Comparison of ENCODE assay signal across 8 cellular contexts in genomic region chr1:21909787-21910503, GRCh38. TPM values are rescaled to one million over a fixed set of nuclear protein-coding genes. Genes with fewer than 3 reads are reported as not detected.
DNase-seq lines count a peak whose midpoint lies in the region; ATAC-seq and TF ChIP-seq lines count a peak whose summit lies in the region.

No MANE protein-coding gene starts in this region.

- H2BK12ac ChIP-seq in H9 (ENCODE audit: insufficient read length, low read depth, low read length): no peak overlapping the region

- no peak overlapping the region for H3K9ac ChIP-seq in H9 (ENCODE audit: extremely low read depth, insufficient read length, low read length)

- no peaks in the 10 kb centered on the region for H3K9me3 ChIP-seq in H9 (ENCODE audit: control insufficient read depth, low read depth, low read length)

- no peak overlapping the region for H3K4ac ChIP-seq in H9 (ENCODE audit: low read depth, low read length)

- no peaks in the 10 kb centered on the region for H3K27me3 Mint-ChIP-seq in H9 (ENCODE audit: low read depth)

- H3T11ph ChIP-seq in H9 (ENCODE audit: low read length): no peak overlapping the region

- no peak for TF ChIP-seq CTCF in H9 (conservative IDR thresholded peaks at IDR 0.05)

- no peak overlapping the region for H2BK15ac ChIP-seq in H9 (ENCODE audit: low read depth, low read length)

- H3K56ac ChIP-seq in H9 (ENCODE audit: insufficient read length, low read depth, low read length): no peak overlapping the region

- peaks cover 43 to 63% of the 10 kb centered on the region in 2 experiments for H3K4me1 Mint-ChIP-seq in H9

- intact Hi-C loops in left cardiac atrium (cut with DNase I): no loop called here

- 0 out of 2 replicates have a peak overlapping the region, but pooled peaks have one; percentile 20 for H3K14ac ChIP-seq in H9 (ENCODE audit: insufficient read depth, low read length)

- H3K36me3 Mint-ChIP-seq in H9 (ENCODE audit: insufficient read depth in 1 of 3, low read depth in 3 of 3): peaks cover 0 to 2% (median 0%) of the 10 kb centered on the region in 3 experiments; a peak in 3 of 7 replicates

- no peak overlapping the region for H3K18ac ChIP-seq in H9 (ENCODE audit: insufficient read length, low read depth, low read length)

- no peak overlapping the region for H3K27ac ChIP-seq in H9 (ENCODE audit: insufficient read length, low read depth, low read length)

- no peaks in the 10 kb centered on the region for H4K20me1 ChIP-seq in H9 (ENCODE audit: control insufficient read depth, insufficient read depth, insufficient read length)

- H3K4me3 Mint-ChIP-seq in H9: peak overlapping the region in 1 of 2 experiments; percentile 25; a peak in 1 of 5 replicates

- no peak overlapping the region for H3K4me2 ChIP-seq in H9 (ENCODE audit: insufficient read depth, insufficient read length, low read length)

- peak; percentile 24 to 43 for ATAC-seq in left cardiac atrium
- no peak for ATAC-seq in HG03159 (IDR thresholded peaks at IDR 0.05; ENCODE audit: unreplicated experiment)
- ATAC-seq in GM18861 (IDR thresholded peaks at IDR 0.05; ENCODE audit: unreplicated experiment): no peak
- no peak for ATAC-seq in GM21381 (IDR thresholded peaks at IDR 0.05; ENCODE audit: unreplicated experiment)

- H3K23me2 ChIP-seq in H9 (ENCODE audit: insufficient read length, low read depth, low read length, poor library complexity, severe bottlenecking): no peaks in the 10 kb centered on the region

- H2BK120ac ChIP-seq in H9 (ENCODE audit: low read depth, low read length, poor library complexity, severe bottlenecking): no peak overlapping the region

- no peaks in the 10 kb centered on the region for H3K27me3 ChIP-seq in H9 (ENCODE audit: insufficient read depth, low read length)

- no CpG with 5 or more reads among the region's 9 CpGs for WGBS in H9 (ENCODE audit: extremely low coverage, insufficient read length, low lambda C conversion rate)

- H2BK20ac ChIP-seq in H9 (ENCODE audit: low read depth, low read length, poor library complexity, severe bottlenecking): no peak overlapping the region

- H3K79me2 ChIP-seq in H9 (ENCODE audit: insufficient read depth, low read length): no peaks in the 10 kb centered on the region

- no peak overlapping the region for H2AK5ac ChIP-seq in H9 (ENCODE audit: insufficient read length, low read length)

- H2AFZ ChIP-seq in H9 (ENCODE audit: low read length): no peak overlapping the region

- H3K27ac Mint-ChIP-seq in H9: peak overlapping the region; percentile 96 to 98 (median 97)

- H3K79me1 ChIP-seq in H9 (ENCODE audit: insufficient read depth, low read depth, low read length, poor library complexity, severe bottlenecking): no peaks in the 10 kb centered on the region

- H4K8ac ChIP-seq in H9 (replicated peaks; ENCODE audit: insufficient read length, low read depth, low read length): no peak overlapping the region

- H4K5ac ChIP-seq in H9 (ENCODE audit: insufficient read length, low read depth, low read length): no peak overlapping the region

- DNase-seq in H9: no peak
- DNase-seq in activated CD8-positive, alpha-beta memory T cell treated with anti-CD3 and anti-CD28 coated beads, Interleukin-2, amount 50 U/mL, for 48 hours: peak; percentile 82
- DNase-seq in left cardiac atrium: peak; percentile 79
- DNase-seq in stimulated activated CD4-positive, alpha-beta T cell treated with anti-CD3 and anti-CD28 coated beads, Interleukin-12 subunit alpha, Interleukin-12 subunit beta, amount 100 ng/mL, for 48 hours (ENCODE audit: low read depth in 2 of 3, low spot score in 1 of 3): peak; percentile 17 to 44 (median 29)
- DNase-seq in C1 segment of cervical spinal cord (lab: John Stamatoyannopoulos, UW): no peak

- H3K23ac ChIP-seq in H9 (ENCODE audit: insufficient read length, low read depth, low read length): no peak overlapping the region

- peaks cover 13% of the 10 kb centered on the region; the same call in 1 of the 2 replicates for H3K4me1 ChIP-seq in H9 (ENCODE audit: insufficient read depth, low read length)

- no peaks in the 10 kb centered on the region for H3K9me3 Mint-ChIP-seq in H9

- no peak overlapping the region for H4K91ac ChIP-seq in H9 (ENCODE audit: insufficient read length, low read depth, low read length)

- H2BK5ac ChIP-seq in H9 (ENCODE audit: insufficient read length, low read length): no peak overlapping the region

RNA-seq across cellular contexts. Expression of gene HSPG2, which starts 27.2 kb away (rescaled TPM):
- 80.8 and 90.0 TPM in 2 replicates for total RNA-seq in H9 (2021)
- total RNA-seq in left cardiac atrium: 100 to 1,000 TPM; 307 to 608 TPM

Comparison
In these comparisons a context has a peak if more than half of its experiments do, and no peak if none do; other contexts are left out.
1. DNase-seq: peak in activated CD8-positive, alpha-beta memory T cell treated with anti-CD3 and anti-CD28 coated beads, Interleukin-2, amount 50 U/mL, for 48 hours (single experiment), left cardiac atrium (single experiment) and stimulated activated CD4-positive, alpha-beta T cell treated with anti-CD3 and anti-CD28 coated beads, Interleukin-12 subunit alpha, Interleukin-12 subunit beta, amount 100 ng/mL, for 48 hours (3 of 3); none in H9 (single experiment) and C1 segment of cervical spinal cord (0 of 14).
2. ATAC-seq: peak in left cardiac atrium (2 of 2); none in HG03159 (single experiment), GM18861 (single experiment) and GM21381 (single experiment).